8 cellular contexts compared by ENCODE assay signal in genomic region chr20:62795023-62795761, GRCh38. TPM values are rescaled to one million over a fixed set of nuclear protein-coding genes. Genes with fewer than 3 reads are reported as not detected.
DNase-seq lines count a peak whose midpoint lies in the region; ATAC-seq and TF ChIP-seq lines count a peak whose summit lies in the region.

No MANE protein-coding gene starts in this region.

- DNase-seq in DMS153 (lab: John Stamatoyannopoulos, UW) (peak; percentile 19), DMS153 treated with DMSO at 0.1 percent for 48 hours (lab: John Stamatoyannopoulos, UW; ENCODE audit: unreplicated experiment) (no peak), NCI-H2196 (lab: John Stamatoyannopoulos, UW; ENCODE audit: unreplicated experiment) (peak; percentile 57), choroid plexus epithelial cell (ENCODE audit: low read depth) (peak; percentile 59), lower lobe of right lung (peak; percentile 67)
- peak; percentile 83 for DNase-seq in activated CD4-positive, alpha-beta T cell treated with anti-CD3 and anti-CD28 coated beads for 36 hours
- DNase-seq in stimulated activated CD8-positive, alpha-beta memory T cell treated with anti-CD3 and anti-CD28 coated beads, Interleukin-15, amount 100 ng/mL, for 24 hours (ENCODE audit: low read depth) = peak; percentile 46

- ATAC-seq in activated CD4-positive, alpha-beta T cell treated with anti-CD3 and anti-CD28 coated beads for 36 hours = peak; percentile 13
- ATAC-seq in lower lobe of right lung (peak in 1 of 2 donors; percentile 11), HG03521 (IDR thresholded peaks at IDR 0.05; ENCODE audit: unreplicated experiment) (no peak)

- H3K9me3 Mint-ChIP-seq in activated CD4-positive, alpha-beta T cell treated with anti-CD3 and anti-CD28 coated beads for 36 hours (ENCODE audit: low read depth) = no peaks in the 10 kb centered on the region

- POLR2A ChIA-PET in activated CD4-positive, alpha-beta T cell treated with anti-CD3 and anti-CD28 coated beads for 36 hours (lab: Charles Lee) = interaction anchor here (1.8 to 2.7 kb wide), 2 partner anchors 67 to 152 kb away, joined by 4 to 10 read pairs; partner anchors contain the start of genes SLCO4A1 and TCFL5

- H3K27me3 ChIP-seq in lower lobe of right lung (ENCODE audit: low read depth) = no peaks in the 10 kb centered on the region

- H3K27ac ChIP-seq in lower lobe of right lung = peak overlapping the region; percentile 93

- peaks cover 39% of the 10 kb centered on the region for H3K4me1 ChIP-seq in lower lobe of right lung

- peaks cover 19% of the 10 kb centered on the region for H3K36me3 Mint-ChIP-seq in activated CD4-positive, alpha-beta T cell treated with anti-CD3 and anti-CD28 coated beads for 36 hours (ENCODE audit: low read depth)

- TF ChIP-seq CTCF in choroid plexus epithelial cell (conservative IDR thresholded peaks at IDR 0.05; ENCODE audit: low read depth, low read length) = no peak
- TF ChIP-seq CTCF in lower lobe of right lung (IDR thresholded peaks at IDR 0.05) = no peak

- peak overlapping the region; percentile 88 for H3K27ac Mint-ChIP-seq in activated CD4-positive, alpha-beta T cell treated with anti-CD3 and anti-CD28 coated beads for 36 hours

- peak overlapping the region; percentile 80 for H3K4me3 Mint-ChIP-seq in activated CD4-positive, alpha-beta T cell treated with anti-CD3 and anti-CD28 coated beads for 36 hours

- H3K4me1 Mint-ChIP-seq in activated CD4-positive, alpha-beta T cell treated with anti-CD3 and anti-CD28 coated beads for 36 hours = peaks cover 31% of the 10 kb centered on the region

- CTCF ChIA-PET in activated CD4-positive, alpha-beta T cell treated with anti-CD3 and anti-CD28 coated beads for 36 hours (lab: Charles Lee) = interaction anchor here (1.5 kb wide), 2 partner anchors 10 to 13 kb away, joined by 4 to 5 read pairs; no protein-coding TSS in a partner anchor

- intact Hi-C loops in activated CD4-positive, alpha-beta T cell treated with anti-CD3 and anti-CD28 coated beads for 36 hours (cut with DNase I, micrococcal nuclease) = loop anchor here (2.0 to 10.0 kb wide), 8 partner anchors 14 to 730 kb away; partner anchors contain the start of genes RPS21 (in 2 of the 2), DIDO1 (in 1 of the 2), PPDPF (in 1 of the 2) and TAF4 (in 1 of the 2)
- intact Hi-C loops in lower lobe of right lung (cut with DNase I) = no loop called here

- no peaks in the 10 kb centered on the region for H3K27me3 Mint-ChIP-seq in activated CD4-positive, alpha-beta T cell treated with anti-CD3 and anti-CD28 coated beads for 36 hours

- H3K9me3 ChIP-seq in lower lobe of right lung = no peaks in the 10 kb centered on the region

- H3K4me3 ChIP-seq in choroid plexus epithelial cell (ENCODE audit: low read depth, low read length) (peak overlapping the region; percentile 74), lower lobe of right lung (peak overlapping the region; percentile 70)

- peaks cover 24% of the 10 kb centered on the region for H3K36me3 ChIP-seq in lower lobe of right lung

RNA-seq across cellular contexts. Expression of gene MRGBP, which starts 1.1 kb away (rescaled TPM):
- total RNA-seq in activated CD4-positive, alpha-beta T cell treated with anti-CD3 and anti-CD28 coated beads for 36 hours = 10 to 100 TPM; 14.5 to 15.0 TPM
- total RNA-seq in lower lobe of right lung = 8.3 TPM

RNA-seq across cellular contexts. Expression of gene OGFR, which starts 9.4 kb away (rescaled TPM):
- total RNA-seq in activated CD4-positive, alpha-beta T cell treated with anti-CD3 and anti-CD28 coated beads for 36 hours = 10 to 100 TPM; 43.8 to 44.7 TPM
- total RNA-seq in lower lobe of right lung = 69.4 TPM

RNA-seq across cellular contexts. Expression of gene COL9A3, which starts 21.7 kb away (rescaled TPM):
- total RNA-seq in activated CD4-positive, alpha-beta T cell treated with anti-CD3 and anti-CD28 coated beads for 36 hours = not detected
- 0.89 TPM for total RNA-seq in lower lobe of right lung
